1 cellular context compared by ENCODE assay signal in the genomic region with DNA sequence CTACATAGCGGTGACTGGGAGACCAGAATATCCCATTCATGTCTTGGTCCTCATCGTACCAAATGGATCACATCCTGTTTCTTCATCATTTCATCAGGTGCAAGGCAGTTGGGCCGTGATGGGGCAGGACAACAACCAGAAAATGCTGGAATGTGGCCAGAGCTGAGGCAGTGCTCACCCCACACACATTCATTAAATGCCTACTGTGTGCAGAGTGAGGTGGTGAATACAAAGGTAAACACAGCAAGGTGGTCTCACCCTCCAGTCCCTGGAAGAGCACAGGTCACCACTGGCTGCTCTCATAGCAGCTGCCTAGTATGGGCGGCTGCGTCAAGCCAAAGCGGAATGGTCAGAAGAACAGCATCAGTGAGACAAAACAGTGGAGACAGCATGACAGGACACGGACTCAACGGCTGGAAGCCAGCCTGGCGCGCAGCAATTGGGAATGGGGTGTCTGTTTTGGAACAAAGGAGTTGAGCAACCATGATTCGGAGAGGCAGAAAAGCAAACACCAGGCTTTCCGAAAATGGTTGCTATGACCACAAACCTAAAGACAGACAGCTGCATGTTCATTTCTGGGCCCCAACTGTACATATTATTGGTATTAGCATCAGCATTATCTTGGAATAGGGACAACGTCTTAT.
TF ChIP-seq lines count a peak whose summit lies in the region.

No MANE protein-coding gene starts in this region.

TF ChIP-seq in HEK293, 187 proteins besides CTCF, POLR2A, EP300 and RAD21 (continued from another document):
- TF ChIP-seq, protein P1, sequence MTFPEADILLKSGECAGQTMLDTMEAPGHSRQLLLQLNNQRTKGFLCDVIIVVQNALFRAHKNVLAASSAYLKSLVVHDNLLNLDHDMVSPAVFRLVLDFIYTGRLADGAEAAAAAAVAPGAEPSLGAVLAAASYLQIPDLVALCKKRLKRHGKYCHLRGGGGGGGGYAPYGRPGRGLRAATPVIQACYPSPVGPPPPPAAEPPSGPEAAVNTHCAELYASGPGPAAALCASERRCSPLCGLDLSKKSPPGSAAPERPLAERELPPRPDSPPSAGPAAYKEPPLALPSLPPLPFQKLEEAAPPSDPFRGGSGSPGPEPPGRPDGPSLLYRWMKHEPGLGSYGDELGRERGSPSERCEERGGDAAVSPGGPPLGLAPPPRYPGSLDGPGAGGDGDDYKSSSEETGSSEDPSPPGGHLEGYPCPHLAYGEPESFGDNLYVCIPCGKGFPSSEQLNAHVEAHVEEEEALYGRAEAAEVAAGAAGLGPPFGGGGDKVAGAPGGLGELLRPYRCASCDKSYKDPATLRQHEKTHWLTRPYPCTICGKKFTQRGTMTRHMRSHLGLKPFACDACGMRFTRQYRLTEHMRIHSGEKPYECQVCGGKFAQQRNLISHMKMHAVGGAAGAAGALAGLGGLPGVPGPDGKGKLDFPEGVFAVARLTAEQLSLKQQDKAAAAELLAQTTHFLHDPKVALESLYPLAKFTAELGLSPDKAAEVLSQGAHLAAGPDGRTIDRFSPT (tag by site-specific recombination; IDR thresholded peaks at IDR 0.05) = no peak
